18 cellular contexts compared by ENCODE assay signal in genomic region chr7:90821961-90822620, GRCh38.
"Had no signal": no experiment of that assay in that cellular context is flagged by ENCODE, and none has a peak within 500 bp of the region (broad histone marks: within the 10 kb centered on the region; RNA-seq: fewer than 3 reads in every experiment).

No MANE protein-coding gene starts in this region.

- H3K36me3 ChIP-seq: cardiac muscle cell, esophagus squamous epithelium, lower lobe of right lung, neutrophil, ovary, prostate gland had no signal

- H3K36me3 Mint-ChIP-seq: naive thymus-derived CD4-positive, alpha-beta T cell had no signal

- H3K4me1 Mint-ChIP-seq: naive thymus-derived CD4-positive, alpha-beta T cell had no signal

- H3K27me3 Mint-ChIP-seq: naive thymus-derived CD4-positive, alpha-beta T cell had no signal

- H3K4me1 ChIP-seq: esophagus squamous epithelium, lower lobe of right lung, prostate gland had no signal

- H3K9me3 ChIP-seq: esophagus squamous epithelium, lower lobe of right lung, neutrophil, ovary, prostate gland had no signal

- ATAC-seq: foreskin keratinocyte; lower lobe of right lung; naive thymus-derived CD4-positive, alpha-beta T cell had no signal

- H3K27ac ChIP-seq: cardiac muscle cell, esophagus squamous epithelium, foreskin keratinocyte, lower lobe of right lung, neutrophil, ovary, prostate gland had no signal

- H3K4me3 ChIP-seq: cardiac muscle cell, esophagus squamous epithelium, lower lobe of right lung, ovary, prostate gland had no signal

- H3K4me3 Mint-ChIP-seq: naive thymus-derived CD4-positive, alpha-beta T cell had no signal

- H3K27ac Mint-ChIP-seq: naive thymus-derived CD4-positive, alpha-beta T cell had no signal

- DNase-seq: cerebellar nuclear complex; dermis blood vessel endothelial cell; esophagus squamous epithelium; foreskin keratinocyte; head of caudate nucleus; hippocampal formation; kidney glomerular epithelial cell; lower lobe of right lung; mesendoderm; naive thymus-derived CD4-positive, alpha-beta T cell; ovary; small intestine; stimulated activated CD4-positive, alpha-beta T cell treated with anti-CD3 and anti-CD28 coated beads, Interleukin-12 subunit alpha, Interleukin-12 subunit beta, amount 100 ng/mL, for 4 hours; stimulated activated naive CD4-positive, alpha-beta T cell treated with Interleukin-2 at 50 U/mL for 16 hours; trophoblast cell had no signal

- H3K27me3 ChIP-seq: cardiac muscle cell, esophagus squamous epithelium, neutrophil, ovary had no signal
